In the genomic region with DNA sequence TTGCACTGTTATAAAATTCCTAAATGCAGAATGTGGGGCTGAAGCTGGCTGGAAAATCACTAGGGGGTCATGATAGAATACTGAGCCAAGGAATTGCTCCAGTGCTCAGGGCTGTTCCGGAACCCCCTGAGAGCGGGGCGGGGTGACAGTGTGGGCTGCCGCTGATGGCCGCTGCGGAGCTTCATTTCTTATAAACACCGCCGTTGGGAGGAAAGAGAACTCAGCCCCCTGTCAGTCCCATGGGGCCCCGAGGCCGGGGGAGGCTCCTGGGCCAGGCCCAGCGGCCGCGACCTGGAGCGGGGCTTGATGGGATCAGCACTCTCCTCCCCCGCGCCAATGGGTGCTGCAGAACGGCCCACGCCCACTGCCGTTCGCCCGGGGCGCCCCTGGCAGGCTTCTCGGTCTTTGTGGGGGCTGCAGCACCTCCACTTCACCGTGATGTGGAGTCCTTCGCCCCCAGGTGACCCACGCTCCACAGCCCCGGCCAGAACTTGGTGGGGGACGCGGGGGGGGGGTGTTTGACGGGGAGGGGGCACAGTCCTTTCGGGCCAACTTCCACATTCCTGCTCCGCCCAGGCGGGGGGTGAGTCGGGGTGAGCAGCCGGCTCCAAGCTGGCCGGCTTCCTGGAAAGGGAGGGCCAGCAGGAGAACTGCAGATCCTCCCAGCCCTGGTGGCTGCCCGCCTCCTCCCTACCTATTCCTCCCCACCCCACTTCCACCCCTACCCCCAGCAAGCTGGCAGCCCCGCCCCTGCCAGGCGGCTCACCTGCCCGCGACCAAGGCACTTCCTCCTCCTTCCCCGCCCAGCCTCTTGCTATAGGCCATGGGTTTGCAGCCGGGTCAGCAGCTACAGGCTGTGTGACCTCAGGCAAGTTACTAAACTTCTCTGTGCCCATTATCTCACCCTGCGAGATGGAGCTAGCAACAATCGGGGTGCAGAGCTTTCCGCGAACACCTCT, we compare ENCODE assay signal across 1 cellular context.
TF ChIP-seq lines count a peak whose summit lies in the region.

No MANE protein-coding gene starts in this region.

TF ChIP-seq in HepG2, 621 proteins besides CTCF, POLR2A, EP300 and RAD21 (continued from another document and continues in another):
- TF ChIP-seq MAFF (IDR thresholded peaks at IDR 0.05; ENCODE audit: low read depth, low read length) (no peak), POLR2AphosphoS5 (IDR thresholded peaks at IDR 0.05; ENCODE audit: low read depth, low read length) (peak; percentile 25; the same call in 1 of the 2 replicates), MED8 (CRISPR knock-in tag; IDR thresholded peaks at IDR 0.05; ENCODE audit: insufficient replicate concordance) (peak; percentile 25), ZNF205 (CRISPR knock-in tag; IDR thresholded peaks at IDR 0.05) (peak; percentile 17; the same call in 1 of the 2 replicates), KAT2B (IDR thresholded peaks at IDR 0.05; ENCODE audit: borderline replicate concordance, low read depth, low read length) (no peak), PITX1 (CRISPR knock-in tag; IDR thresholded peaks at IDR 0.05) (no peak), TBX2 (CRISPR knock-in tag; IDR thresholded peaks at IDR 0.05; ENCODE audit: borderline replicate concordance) (peak; percentile 57), CHD4 (IDR thresholded peaks at IDR 0.05; ENCODE audit: borderline replicate concordance, low read length) (no peak; the same call in 1 of the 2 replicates), NR2C2 (CRISPR knock-in tag; IDR thresholded peaks at IDR 0.05; ENCODE audit: borderline replicate concordance) (peak; percentile 67), ZIK1 (CRISPR knock-in tag; IDR thresholded peaks at IDR 0.05; ENCODE audit: borderline replicate concordance, low read depth) (peak; percentile 39; the same call in 1 of the 2 replicates), KLF12 (CRISPR knock-in tag; IDR thresholded peaks at IDR 0.05; ENCODE audit: borderline replicate concordance) (peak; percentile 61; the same call in 1 of the 2 replicates), NR2F1 (CRISPR knock-in tag; IDR thresholded peaks at IDR 0.05) (no peak), CBX5 (CRISPR knock-in tag; IDR thresholded peaks at IDR 0.05; ENCODE audit: borderline replicate concordance) (peak; percentile 7; the same call in 1 of the 2 replicates), ZBTB8A (CRISPR knock-in tag; IDR thresholded peaks at IDR 0.05; ENCODE audit: borderline replicate concordance, low read depth) (no peak; the same call in 1 of the 2 replicates), ZNF496 (CRISPR knock-in tag; IDR thresholded peaks at IDR 0.05; ENCODE audit: insufficient replicate concordance) (no peak), ZNF607 (CRISPR knock-in tag; IDR thresholded peaks at IDR 0.05; ENCODE audit: borderline replicate concordance) (0 out of 2 replicates have a peak, but pooled peaks have one; percentile 8), ZFX (CRISPR knock-in tag; IDR thresholded peaks at IDR 0.05; ENCODE audit: low read depth) (peak; percentile 69), ZNF253 (CRISPR knock-in tag; IDR thresholded peaks at IDR 0.05; ENCODE audit: borderline replicate concordance) (no peak), ZNF136 (CRISPR knock-in tag; IDR thresholded peaks at IDR 0.05; ENCODE audit: low read depth) (no peak), ATAD3A (CRISPR knock-in tag; IDR thresholded peaks at IDR 0.05) (no peak), ZNF484 (CRISPR knock-in tag; IDR thresholded peaks at IDR 0.05; ENCODE audit: borderline replicate concordance, low read depth) (no peak), SCMH1 (CRISPR knock-in tag; IDR thresholded peaks at IDR 0.05; ENCODE audit: borderline replicate concordance) (no peak), ISX (CRISPR knock-in tag; conservative IDR thresholded peaks at IDR 0.05) (no peak), CC2D1A (CRISPR knock-in tag; IDR thresholded peaks at IDR 0.05) (no peak), SP1 (IDR thresholded peaks at IDR 0.05) (no peak), SP1 (CRISPR knock-in tag; IDR thresholded peaks at IDR 0.05) (no peak; the same call in 1 of the 2 replicates), TBX3 (IDR thresholded peaks at IDR 0.05; ENCODE audit: borderline replicate concordance) (no peak)
- TF ChIP-seq, protein P1, sequence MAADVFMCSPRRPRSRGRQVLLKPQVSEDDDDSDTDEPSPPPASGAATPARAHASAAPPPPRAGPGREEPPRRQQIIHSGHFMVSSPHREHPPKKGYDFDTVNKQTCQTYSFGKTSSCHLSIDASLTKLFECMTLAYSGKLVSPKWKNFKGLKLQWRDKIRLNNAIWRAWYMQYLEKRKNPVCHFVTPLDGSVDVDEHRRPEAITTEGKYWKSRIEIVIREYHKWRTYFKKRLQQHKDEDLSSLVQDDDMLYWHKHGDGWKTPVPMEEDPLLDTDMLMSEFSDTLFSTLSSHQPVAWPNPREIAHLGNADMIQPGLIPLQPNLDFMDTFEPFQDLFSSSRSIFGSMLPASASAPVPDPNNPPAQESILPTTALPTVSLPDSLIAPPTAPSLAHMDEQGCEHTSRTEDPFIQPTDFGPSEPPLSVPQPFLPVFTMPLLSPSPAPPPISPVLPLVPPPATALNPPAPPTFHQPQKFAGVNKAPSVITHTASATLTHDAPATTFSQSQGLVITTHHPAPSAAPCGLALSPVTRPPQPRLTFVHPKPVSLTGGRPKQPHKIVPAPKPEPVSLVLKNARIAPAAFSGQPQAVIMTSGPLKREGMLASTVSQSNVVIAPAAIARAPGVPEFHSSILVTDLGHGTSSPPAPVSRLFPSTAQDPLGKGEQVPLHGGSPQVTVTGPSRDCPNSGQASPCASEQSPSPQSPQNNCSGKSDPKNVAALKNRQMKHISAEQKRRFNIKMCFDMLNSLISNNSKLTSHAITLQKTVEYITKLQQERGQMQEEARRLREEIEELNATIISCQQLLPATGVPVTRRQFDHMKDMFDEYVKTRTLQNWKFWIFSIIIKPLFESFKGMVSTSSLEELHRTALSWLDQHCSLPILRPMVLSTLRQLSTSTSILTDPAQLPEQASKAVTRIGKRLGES (CRISPR knock-in tag; IDR thresholded peaks at IDR 0.05; ENCODE audit: borderline replicate concordance): no peak
- TF ChIP-seq, protein P2, sequence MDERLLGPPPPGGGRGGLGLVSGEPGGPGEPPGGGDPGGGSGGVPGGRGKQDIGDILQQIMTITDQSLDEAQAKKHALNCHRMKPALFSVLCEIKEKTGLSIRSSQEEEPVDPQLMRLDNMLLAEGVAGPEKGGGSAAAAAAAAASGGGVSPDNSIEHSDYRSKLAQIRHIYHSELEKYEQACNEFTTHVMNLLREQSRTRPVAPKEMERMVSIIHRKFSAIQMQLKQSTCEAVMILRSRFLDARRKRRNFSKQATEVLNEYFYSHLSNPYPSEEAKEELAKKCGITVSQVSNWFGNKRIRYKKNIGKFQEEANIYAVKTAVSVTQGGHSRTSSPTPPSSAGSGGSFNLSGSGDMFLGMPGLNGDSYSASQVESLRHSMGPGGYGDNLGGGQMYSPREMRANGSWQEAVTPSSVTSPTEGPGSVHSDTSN (CRISPR knock-in tag; IDR thresholded peaks at IDR 0.05): no peak
- TF ChIP-seq, protein P3, sequence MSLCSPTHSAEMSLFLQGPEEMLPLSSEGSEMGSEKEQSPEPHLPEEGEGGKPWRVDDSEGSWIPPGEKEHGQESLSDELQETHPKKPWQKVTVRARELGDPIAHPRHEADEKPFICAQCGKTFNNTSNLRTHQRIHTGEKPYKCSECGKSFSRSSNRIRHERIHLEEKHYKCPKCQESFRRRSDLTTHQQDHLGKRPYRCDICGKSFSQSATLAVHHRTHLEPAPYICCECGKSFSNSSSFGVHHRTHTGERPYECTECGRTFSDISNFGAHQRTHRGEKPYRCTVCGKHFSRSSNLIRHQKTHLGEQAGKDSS (CRISPR knock-in tag; IDR thresholded peaks at IDR 0.05; ENCODE audit: borderline replicate concordance, low read depth): 0 out of 2 replicates have a peak, but pooled peaks have one; percentile 22
- TF ChIP-seq, protein P4, sequence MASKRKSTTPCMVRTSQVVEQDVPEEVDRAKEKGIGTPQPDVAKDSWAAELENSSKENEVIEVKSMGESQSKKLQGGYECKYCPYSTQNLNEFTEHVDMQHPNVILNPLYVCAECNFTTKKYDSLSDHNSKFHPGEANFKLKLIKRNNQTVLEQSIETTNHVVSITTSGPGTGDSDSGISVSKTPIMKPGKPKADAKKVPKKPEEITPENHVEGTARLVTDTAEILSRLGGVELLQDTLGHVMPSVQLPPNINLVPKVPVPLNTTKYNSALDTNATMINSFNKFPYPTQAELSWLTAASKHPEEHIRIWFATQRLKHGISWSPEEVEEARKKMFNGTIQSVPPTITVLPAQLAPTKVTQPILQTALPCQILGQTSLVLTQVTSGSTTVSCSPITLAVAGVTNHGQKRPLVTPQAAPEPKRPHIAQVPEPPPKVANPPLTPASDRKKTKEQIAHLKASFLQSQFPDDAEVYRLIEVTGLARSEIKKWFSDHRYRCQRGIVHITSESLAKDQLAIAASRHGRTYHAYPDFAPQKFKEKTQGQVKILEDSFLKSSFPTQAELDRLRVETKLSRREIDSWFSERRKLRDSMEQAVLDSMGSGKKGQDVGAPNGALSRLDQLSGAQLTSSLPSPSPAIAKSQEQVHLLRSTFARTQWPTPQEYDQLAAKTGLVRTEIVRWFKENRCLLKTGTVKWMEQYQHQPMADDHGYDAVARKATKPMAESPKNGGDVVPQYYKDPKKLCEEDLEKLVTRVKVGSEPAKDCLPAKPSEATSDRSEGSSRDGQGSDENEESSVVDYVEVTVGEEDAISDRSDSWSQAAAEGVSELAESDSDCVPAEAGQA (IDR thresholded peaks at IDR 0.05; ENCODE audit: low read depth): no peak
- TF ChIP-seq, protein P4 (CRISPR knock-in tag; IDR thresholded peaks at IDR 0.05; ENCODE audit: borderline replicate concordance): no peak
- TF ChIP-seq, protein P5, sequence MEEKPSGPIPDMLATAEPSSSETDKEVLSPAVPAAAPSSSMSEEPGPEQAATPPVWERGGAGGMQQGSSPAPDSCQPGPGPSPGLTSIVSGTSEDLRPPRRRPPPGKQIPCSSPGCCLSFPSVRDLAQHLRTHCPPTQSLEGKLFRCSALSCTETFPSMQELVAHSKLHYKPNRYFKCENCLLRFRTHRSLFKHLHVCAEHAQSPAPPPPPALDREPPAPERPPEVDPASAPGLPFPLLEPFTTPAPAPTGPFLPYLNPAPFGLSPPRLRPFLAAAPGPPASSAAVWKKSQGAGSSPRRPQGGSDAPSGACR (CRISPR knock-in tag; IDR thresholded peaks at IDR 0.05): peak; percentile 57; the same call in 1 of the 2 replicates
- TF ChIP-seq, protein P6, sequence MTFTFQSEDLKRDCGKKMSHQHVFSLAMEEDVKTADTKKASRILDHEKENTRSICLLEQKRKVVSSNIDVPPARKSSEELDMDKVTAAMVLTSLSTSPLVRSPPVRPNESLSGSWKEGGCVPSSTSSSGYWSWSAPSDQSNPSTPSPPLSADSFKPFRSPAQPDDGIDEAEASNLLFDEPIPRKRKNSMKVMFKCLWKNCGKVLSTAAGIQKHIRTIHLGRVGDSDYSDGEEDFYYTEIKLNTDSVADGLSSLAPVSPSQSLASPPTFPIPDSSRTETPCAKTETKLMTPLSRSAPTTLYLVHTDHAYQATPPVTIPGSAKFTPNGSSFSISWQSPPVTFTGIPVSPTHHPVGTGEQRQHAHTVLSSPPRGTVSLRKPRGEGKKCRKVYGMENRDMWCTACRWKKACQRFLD (CRISPR knock-in tag; IDR thresholded peaks at IDR 0.05; ENCODE audit: borderline replicate concordance): no peak
- TF ChIP-seq, protein P7, sequence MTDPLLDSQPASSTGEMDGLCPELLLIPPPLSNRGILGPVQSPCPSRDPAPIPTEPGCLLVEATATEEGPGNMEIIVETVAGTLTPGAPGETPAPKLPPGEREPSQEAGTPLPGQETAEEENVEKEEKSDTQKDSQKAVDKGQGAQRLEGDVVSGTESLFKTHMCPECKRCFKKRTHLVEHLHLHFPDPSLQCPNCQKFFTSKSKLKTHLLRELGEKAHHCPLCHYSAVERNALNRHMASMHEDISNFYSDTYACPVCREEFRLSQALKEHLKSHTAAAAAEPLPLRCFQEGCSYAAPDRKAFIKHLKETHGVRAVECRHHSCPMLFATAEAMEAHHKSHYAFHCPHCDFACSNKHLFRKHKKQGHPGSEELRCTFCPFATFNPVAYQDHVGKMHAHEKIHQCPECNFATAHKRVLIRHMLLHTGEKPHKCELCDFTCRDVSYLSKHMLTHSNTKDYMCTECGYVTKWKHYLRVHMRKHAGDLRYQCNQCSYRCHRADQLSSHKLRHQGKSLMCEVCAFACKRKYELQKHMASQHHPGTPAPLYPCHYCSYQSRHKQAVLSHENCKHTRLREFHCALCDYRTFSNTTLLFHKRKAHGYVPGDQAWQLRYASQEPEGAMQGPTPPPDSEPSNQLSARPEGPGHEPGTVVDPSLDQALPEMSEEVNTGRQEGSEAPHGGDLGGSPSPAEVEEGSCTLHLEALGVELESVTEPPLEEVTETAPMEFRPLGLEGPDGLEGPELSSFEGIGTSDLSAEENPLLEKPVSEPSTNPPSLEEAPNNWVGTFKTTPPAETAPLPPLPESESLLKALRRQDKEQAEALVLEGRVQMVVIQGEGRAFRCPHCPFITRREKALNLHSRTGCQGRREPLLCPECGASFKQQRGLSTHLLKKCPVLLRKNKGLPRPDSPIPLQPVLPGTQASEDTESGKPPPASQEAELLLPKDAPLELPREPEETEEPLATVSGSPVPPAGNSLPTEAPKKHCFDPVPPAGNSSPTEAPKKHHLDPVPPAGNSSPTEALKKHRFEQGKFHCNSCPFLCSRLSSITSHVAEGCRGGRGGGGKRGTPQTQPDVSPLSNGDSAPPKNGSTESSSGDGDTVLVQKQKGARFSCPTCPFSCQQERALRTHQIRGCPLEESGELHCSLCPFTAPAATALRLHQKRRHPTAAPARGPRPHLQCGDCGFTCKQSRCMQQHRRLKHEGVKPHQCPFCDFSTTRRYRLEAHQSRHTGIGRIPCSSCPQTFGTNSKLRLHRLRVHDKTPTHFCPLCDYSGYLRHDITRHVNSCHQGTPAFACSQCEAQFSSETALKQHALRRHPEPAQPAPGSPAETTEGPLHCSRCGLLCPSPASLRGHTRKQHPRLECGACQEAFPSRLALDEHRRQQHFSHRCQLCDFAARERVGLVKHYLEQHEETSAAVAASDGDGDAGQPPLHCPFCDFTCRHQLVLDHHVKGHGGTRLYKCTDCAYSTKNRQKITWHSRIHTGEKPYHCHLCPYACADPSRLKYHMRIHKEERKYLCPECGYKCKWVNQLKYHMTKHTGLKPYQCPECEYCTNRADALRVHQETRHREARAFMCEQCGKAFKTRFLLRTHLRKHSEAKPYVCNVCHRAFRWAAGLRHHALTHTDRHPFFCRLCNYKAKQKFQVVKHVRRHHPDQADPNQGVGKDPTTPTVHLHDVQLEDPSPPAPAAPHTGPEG (CRISPR knock-in tag; IDR thresholded peaks at IDR 0.05): no peak
